In the genomic region with DNA sequence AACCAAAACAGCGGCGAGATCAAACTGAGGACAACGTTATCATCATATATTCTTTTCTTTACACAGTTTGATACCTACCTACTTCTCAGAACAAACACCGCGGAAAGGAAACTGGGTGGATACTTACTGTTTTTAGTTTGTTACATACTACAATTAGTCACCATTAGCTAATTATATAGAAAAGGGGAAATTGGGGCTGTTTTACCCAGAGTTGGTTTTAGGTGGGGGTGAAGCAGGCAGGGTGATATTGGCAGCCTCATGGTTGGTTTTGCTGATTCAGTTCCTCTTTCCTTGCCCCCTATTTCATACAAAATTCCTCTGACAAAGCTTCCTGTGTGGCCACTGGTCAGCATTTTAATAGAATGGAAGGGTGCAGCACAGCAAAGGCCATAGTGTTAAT, we compare ENCODE assay signal across 1 cellular context.
A peak's percentile ranks its signal among the peaks of the same experiment; 100 is the strongest.
TF ChIP-seq lines count a peak whose summit lies in the region.

No MANE protein-coding gene starts in this region.

TF ChIP-seq in GM12878, 131 proteins besides CTCF, POLR2A, EP300 and RAD21 (continued from another document):
- TF ChIP-seq, protein P1, sequence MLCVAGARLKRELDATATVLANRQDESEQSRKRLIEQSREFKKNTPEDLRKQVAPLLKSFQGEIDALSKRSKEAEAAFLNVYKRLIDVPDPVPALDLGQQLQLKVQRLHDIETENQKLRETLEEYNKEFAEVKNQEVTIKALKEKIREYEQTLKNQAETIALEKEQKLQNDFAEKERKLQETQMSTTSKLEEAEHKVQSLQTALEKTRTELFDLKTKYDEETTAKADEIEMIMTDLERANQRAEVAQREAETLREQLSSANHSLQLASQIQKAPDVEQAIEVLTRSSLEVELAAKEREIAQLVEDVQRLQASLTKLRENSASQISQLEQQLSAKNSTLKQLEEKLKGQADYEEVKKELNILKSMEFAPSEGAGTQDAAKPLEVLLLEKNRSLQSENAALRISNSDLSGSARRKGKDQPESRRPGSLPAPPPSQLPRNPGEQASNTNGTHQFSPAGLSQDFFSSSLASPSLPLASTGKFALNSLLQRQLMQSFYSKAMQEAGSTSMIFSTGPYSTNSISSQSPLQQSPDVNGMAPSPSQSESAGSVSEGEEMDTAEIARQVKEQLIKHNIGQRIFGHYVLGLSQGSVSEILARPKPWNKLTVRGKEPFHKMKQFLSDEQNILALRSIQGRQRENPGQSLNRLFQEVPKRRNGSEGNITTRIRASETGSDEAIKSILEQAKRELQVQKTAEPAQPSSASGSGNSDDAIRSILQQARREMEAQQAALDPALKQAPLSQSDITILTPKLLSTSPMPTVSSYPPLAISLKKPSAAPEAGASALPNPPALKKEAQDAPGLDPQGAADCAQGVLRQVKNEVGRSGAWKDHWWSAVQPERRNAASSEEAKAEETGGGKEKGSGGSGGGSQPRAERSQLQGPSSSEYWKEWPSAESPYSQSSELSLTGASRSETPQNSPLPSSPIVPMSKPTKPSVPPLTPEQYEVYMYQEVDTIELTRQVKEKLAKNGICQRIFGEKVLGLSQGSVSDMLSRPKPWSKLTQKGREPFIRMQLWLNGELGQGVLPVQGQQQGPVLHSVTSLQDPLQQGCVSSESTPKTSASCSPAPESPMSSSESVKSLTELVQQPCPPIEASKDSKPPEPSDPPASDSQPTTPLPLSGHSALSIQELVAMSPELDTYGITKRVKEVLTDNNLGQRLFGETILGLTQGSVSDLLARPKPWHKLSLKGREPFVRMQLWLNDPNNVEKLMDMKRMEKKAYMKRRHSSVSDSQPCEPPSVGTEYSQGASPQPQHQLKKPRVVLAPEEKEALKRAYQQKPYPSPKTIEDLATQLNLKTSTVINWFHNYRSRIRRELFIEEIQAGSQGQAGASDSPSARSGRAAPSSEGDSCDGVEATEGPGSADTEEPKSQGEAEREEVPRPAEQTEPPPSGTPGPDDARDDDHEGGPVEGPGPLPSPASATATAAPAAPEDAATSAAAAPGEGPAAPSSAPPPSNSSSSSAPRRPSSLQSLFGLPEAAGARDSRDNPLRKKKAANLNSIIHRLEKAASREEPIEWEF (IDR thresholded peaks at IDR 0.05; ENCODE audit: insufficient replicate concordance, low read depth, low read length), result no peak
- no peak for TF ChIP-seq MYC (IDR thresholded peaks at IDR 0.05; ENCODE audit: insufficient read depth, insufficient read length, insufficient replicate concordance, low read length, severe bottlenecking)
- TF ChIP-seq NR2C1 (IDR thresholded peaks at IDR 0.05), result no peak
- TF ChIP-seq CHD4 (IDR thresholded peaks at IDR 0.05), result no peak
- peak; percentile 54; the same call in 1 of the 2 replicates for TF ChIP-seq TBL1XR1 (IDR thresholded peaks at IDR 0.05; ENCODE audit: low read depth, low read length)
- TF ChIP-seq, protein P2, sequence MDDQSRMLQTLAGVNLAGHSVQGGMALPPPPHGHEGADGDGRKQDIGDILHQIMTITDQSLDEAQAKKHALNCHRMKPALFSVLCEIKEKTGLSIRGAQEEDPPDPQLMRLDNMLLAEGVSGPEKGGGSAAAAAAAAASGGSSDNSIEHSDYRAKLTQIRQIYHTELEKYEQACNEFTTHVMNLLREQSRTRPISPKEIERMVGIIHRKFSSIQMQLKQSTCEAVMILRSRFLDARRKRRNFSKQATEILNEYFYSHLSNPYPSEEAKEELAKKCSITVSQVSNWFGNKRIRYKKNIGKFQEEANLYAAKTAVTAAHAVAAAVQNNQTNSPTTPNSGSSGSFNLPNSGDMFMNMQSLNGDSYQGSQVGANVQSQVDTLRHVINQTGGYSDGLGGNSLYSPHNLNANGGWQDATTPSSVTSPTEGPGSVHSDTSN (IDR thresholded peaks at IDR 0.05; ENCODE audit: insufficient replicate concordance, low read depth, low read length), result no peak
- TF ChIP-seq, protein P3, sequence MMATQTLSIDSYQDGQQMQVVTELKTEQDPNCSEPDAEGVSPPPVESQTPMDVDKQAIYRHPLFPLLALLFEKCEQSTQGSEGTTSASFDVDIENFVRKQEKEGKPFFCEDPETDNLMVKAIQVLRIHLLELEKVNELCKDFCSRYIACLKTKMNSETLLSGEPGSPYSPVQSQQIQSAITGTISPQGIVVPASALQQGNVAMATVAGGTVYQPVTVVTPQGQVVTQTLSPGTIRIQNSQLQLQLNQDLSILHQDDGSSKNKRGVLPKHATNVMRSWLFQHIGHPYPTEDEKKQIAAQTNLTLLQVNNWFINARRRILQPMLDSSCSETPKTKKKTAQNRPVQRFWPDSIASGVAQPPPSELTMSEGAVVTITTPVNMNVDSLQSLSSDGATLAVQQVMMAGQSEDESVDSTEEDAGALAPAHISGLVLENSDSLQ (IDR thresholded peaks at IDR 0.05), result peak; percentile 29; the same call in 1 of the 2 replicates
- no peak for TF ChIP-seq BMI1 (IDR thresholded peaks at IDR 0.05; ENCODE audit: borderline replicate concordance)
- TF ChIP-seq, protein P4, sequence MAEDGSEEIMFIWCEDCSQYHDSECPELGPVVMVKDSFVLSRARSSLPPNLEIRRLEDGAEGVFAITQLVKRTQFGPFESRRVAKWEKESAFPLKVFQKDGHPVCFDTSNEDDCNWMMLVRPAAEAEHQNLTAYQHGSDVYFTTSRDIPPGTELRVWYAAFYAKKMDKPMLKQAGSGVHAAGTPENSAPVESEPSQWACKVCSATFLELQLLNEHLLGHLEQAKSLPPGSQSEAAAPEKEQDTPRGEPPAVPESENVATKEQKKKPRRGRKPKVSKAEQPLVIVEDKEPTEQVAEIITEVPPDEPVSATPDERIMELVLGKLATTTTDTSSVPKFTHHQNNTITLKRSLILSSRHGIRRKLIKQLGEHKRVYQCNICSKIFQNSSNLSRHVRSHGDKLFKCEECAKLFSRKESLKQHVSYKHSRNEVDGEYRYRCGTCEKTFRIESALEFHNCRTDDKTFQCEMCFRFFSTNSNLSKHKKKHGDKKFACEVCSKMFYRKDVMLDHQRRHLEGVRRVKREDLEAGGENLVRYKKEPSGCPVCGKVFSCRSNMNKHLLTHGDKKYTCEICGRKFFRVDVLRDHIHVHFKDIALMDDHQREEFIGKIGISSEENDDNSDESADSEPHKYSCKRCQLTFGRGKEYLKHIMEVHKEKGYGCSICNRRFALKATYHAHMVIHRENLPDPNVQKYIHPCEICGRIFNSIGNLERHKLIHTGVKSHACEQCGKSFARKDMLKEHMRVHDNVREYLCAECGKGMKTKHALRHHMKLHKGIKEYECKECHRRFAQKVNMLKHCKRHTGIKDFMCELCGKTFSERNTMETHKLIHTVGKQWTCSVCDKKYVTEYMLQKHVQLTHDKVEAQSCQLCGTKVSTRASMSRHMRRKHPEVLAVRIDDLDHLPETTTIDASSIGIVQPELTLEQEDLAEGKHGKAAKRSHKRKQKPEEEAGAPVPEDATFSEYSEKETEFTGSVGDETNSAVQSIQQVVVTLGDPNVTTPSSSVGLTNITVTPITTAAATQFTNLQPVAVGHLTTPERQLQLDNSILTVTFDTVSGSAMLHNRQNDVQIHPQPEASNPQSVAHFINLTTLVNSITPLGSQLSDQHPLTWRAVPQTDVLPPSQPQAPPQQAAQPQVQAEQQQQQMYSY (CRISPR knock-in tag; IDR thresholded peaks at IDR 0.05), result no peak
- peak; percentile 46; the same call in 1 of the 2 replicates for TF ChIP-seq ATF7 (IDR thresholded peaks at IDR 0.05; ENCODE audit: low read depth)
- peak; percentile 37; the same call in 1 of the 2 replicates for TF ChIP-seq NFIC (IDR thresholded peaks at IDR 0.05; ENCODE audit: low read depth, low read length)
- TF ChIP-seq SP1 (IDR thresholded peaks at IDR 0.05; ENCODE audit: low read depth, low read length), result peak; percentile 40
- TF ChIP-seq IKZF2 (IDR thresholded peaks at IDR 0.05), result peak; percentile 69 to 77
- TF ChIP-seq, protein P5, sequence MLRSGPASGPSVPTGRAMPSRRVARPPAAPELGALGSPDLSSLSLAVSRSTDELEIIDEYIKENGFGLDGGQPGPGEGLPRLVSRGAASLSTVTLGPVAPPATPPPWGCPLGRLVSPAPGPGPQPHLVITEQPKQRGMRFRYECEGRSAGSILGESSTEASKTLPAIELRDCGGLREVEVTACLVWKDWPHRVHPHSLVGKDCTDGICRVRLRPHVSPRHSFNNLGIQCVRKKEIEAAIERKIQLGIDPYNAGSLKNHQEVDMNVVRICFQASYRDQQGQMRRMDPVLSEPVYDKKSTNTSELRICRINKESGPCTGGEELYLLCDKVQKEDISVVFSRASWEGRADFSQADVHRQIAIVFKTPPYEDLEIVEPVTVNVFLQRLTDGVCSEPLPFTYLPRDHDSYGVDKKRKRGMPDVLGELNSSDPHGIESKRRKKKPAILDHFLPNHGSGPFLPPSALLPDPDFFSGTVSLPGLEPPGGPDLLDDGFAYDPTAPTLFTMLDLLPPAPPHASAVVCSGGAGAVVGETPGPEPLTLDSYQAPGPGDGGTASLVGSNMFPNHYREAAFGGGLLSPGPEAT (IDR thresholded peaks at IDR 0.05; ENCODE audit: low read depth), result 0 out of 2 replicates have a peak, but pooled peaks have one; percentile 15
